8 cellular contexts compared by ENCODE assay signal in genomic region chr1:221740941-221741363, GRCh38. TPM values are rescaled to one million over a fixed set of nuclear protein-coding genes. Genes with fewer than 3 reads are reported as not detected.
DNase-seq lines count a peak whose midpoint lies in the region; ATAC-seq, FAIRE-seq and TF ChIP-seq lines count a peak whose summit lies in the region.

No MANE protein-coding gene starts in this region.

- CTCF ChIA-PET in CD4-positive, alpha-beta memory T cell (lab: Charles Lee; ENCODE audit: partially characterized antibody): interaction anchor here (0.7 to 2.9 kb wide), 21 partner anchors 8 to 714 kb away, joined by 3 to 18 read pairs (median 5); no protein-coding TSS in a partner anchor
- CTCF ChIA-PET in GM12878 (lab: Yijun Ruan, JAX): interaction anchor here (0.9 to 5.8 kb wide), 18 partner anchors 8 to 430 kb away, joined by 3 to 64 read pairs (median 6); no protein-coding TSS in a partner anchor

- no peak for TF ChIP-seq POLR2A in NB4 (IDR thresholded peaks at IDR 0.05; ENCODE audit: extremely low read depth, insufficient read length)
- no peak for TF ChIP-seq POLR2A in GM12878 (IDR thresholded peaks at IDR 0.05; ENCODE audit: low read depth, low read length)

- H3K27me3 Mint-ChIP-seq in CD4-positive, alpha-beta memory T cell: no peaks in the 10 kb centered on the region
- H3K27me3 Mint-ChIP-seq in T-helper 2 cell treated with Interferon-gamma antibody and Interleukin-4, amounts not matched to agents 5 μg/mL and 100 μg/mL, for 36 hours (ENCODE audit: low read depth): no peaks in the 10 kb centered on the region

- no peaks in the 10 kb centered on the region for H3K9me3 Mint-ChIP-seq in CD4-positive, alpha-beta memory T cell
- H3K9me3 Mint-ChIP-seq in T-helper 2 cell treated with Interferon-gamma antibody and Interleukin-4, amounts not matched to agents 5 μg/mL and 100 μg/mL, for 36 hours: no peaks in the 10 kb centered on the region

- no peak for FAIRE-seq in GM12878 (lab: Jason Lieb, UNC)

- no peak overlapping the region for H3K4me3 Mint-ChIP-seq in CD4-positive, alpha-beta memory T cell
- no peak overlapping the region for H3K4me3 Mint-ChIP-seq in T-helper 2 cell treated with Interferon-gamma antibody and Interleukin-4, amounts not matched to agents 5 μg/mL and 100 μg/mL, for 36 hours

- peaks cover 20 to 23% of the 10 kb centered on the region in 2 donors for H3K36me3 Mint-ChIP-seq in CD4-positive, alpha-beta memory T cell
- H3K36me3 Mint-ChIP-seq in T-helper 2 cell treated with Interferon-gamma antibody and Interleukin-4, amounts not matched to agents 5 μg/mL and 100 μg/mL, for 36 hours (ENCODE audit: low read depth): peaks cover 37% of the 10 kb centered on the region

- peak overlapping the region; percentile 75 for H3K27ac ChIP-seq in CD4-positive, alpha-beta memory T cell (ENCODE audit: low read depth, low read length)
- peak overlapping the region; percentile 80 for H3K27ac ChIP-seq in GM12878 (ENCODE audit: control insufficient read depth, insufficient read depth)

- no peak for ATAC-seq in GM12878

- DNase-seq in CD4-positive, alpha-beta memory T cell: peak; percentile 28 to 59 (median 38)
- DNase-seq in NB4 (ENCODE audit: low read depth): no peak
- no peak for DNase-seq in GM12878 (ENCODE audit: low read depth, low spot score)
- peak; percentile 43 for DNase-seq in medulla oblongata (ENCODE audit: extremely low spot score)
- no peak for DNase-seq in effector CD8-positive, alpha-beta T cell (lab: John Stamatoyannopoulos, UW)
- no peak for DNase-seq in SIG-M5 (lab: John Stamatoyannopoulos, UW)
- no peak for DNase-seq in GOT3 (lab: John Stamatoyannopoulos, UW)
- DNase-seq in T-helper 2 cell treated with Interferon-gamma antibody and Interleukin-4, amounts not matched to agents 5 μg/mL and 100 μg/mL, for 36 hours (ENCODE audit: low spot score): no peak

- H3K9ac ChIP-seq in GM12878 (ENCODE audit: control insufficient read depth, insufficient read depth, low read length): peak overlapping the region; percentile 81

- RAD21 ChIA-PET in GM12878 (lab: Charles Lee; ENCODE audit: unreplicated experiment): interaction anchor here (1.0 to 8.9 kb wide), 28 partner anchors 9 to 425 kb away, joined by 3 to 244 read pairs (median 6); no protein-coding TSS in a partner anchor

- no peaks in the 10 kb centered on the region for H4K20me1 ChIP-seq in GM12878 (ENCODE audit: control insufficient read depth, insufficient read depth)

- TF ChIP-seq CTCF in NB4 (IDR thresholded peaks at IDR 0.05; ENCODE audit: low read depth, low read length): no peak
- TF ChIP-seq CTCF in GM12878 (IDR thresholded peaks at IDR 0.05 in 2 of 3, conservative IDR thresholded peaks at IDR 0.05 in 1 of 3; ENCODE audit: control insufficient read depth in 2 of 3, extremely low read depth in 1 of 3, insufficient read depth in 1 of 3, low read depth in 3 of 3, low read length in 3 of 3): no peak

- no peak for TF ChIP-seq RAD21 in GM12878 (IDR thresholded peaks at IDR 0.05; ENCODE audit: insufficient read depth, low read depth, low read length)

- peak overlapping the region; percentile 95 to 96 for H3K4me3 ChIP-seq in CD4-positive, alpha-beta memory T cell (ENCODE audit: low read length in 2 of 2)
- H3K4me3 ChIP-seq in NB4 (ENCODE audit: low read depth, low read length): peak overlapping the region; percentile 90
- H3K4me3 ChIP-seq in GM12878: peak overlapping the region; percentile 90

- peaks cover 2 to 45% (median 20%) of the 10 kb centered on the region in 4 donors for H3K4me1 Mint-ChIP-seq in CD4-positive, alpha-beta memory T cell
- H3K4me1 Mint-ChIP-seq in T-helper 2 cell treated with Interferon-gamma antibody and Interleukin-4, amounts not matched to agents 5 μg/mL and 100 μg/mL, for 36 hours (ENCODE audit: low read depth): peaks cover 36% of the 10 kb centered on the region

- in situ Hi-C loops in GM12878 (cut with MboI): no loop called here

- no peak overlapping the region for H3K27ac Mint-ChIP-seq in CD4-positive, alpha-beta memory T cell
- H3K27ac Mint-ChIP-seq in T-helper 2 cell treated with Interferon-gamma antibody and Interleukin-4, amounts not matched to agents 5 μg/mL and 100 μg/mL, for 36 hours: no peak overlapping the region

- H2AFZ ChIP-seq in GM12878 (ENCODE audit: control insufficient read depth, low read depth, low read length): no peak overlapping the region

- H3K27me3 ChIP-seq in CD4-positive, alpha-beta memory T cell (ENCODE audit: insufficient read depth, low read length): no peaks in the 10 kb centered on the region
- H3K27me3 ChIP-seq in GM12878 (replicated peaks in 1 of 2; ENCODE audit: control insufficient read depth in 2 of 2, insufficient read depth in 2 of 2, low read length in 1 of 2): no peaks in the 10 kb centered on the region

- WGBS in GM12878 (ENCODE audit: insufficient coverage, insufficient replicate concordance, low lambda C conversion rate, missing lambda C conversion rate): 1% methylated on average over 27 of the region's 27 CpGs

- peaks cover 47% of the 10 kb centered on the region for H3K4me1 ChIP-seq in CD4-positive, alpha-beta memory T cell (ENCODE audit: insufficient read depth, low read length)
- peaks cover 15% of the 10 kb centered on the region for H3K4me1 ChIP-seq in GM12878 (ENCODE audit: control insufficient read depth, insufficient read depth, low read length)

- peak overlapping the region; percentile 88 for H3K4me2 ChIP-seq in GM12878 (ENCODE audit: control insufficient read depth, insufficient read depth)

- intact Hi-C loops in CD4-positive, alpha-beta memory T cell (cut with micrococcal nuclease): loop anchor here (5.0 to 10.0 kb wide), 6 partner anchors 86 to 901 kb away; partner anchors contain the start of gene MIA3
- intact Hi-C loops in GM12878 (cut with micrococcal nuclease; ENCODE audit: unreplicated experiment): loop anchor here (2.0 to 5.0 kb wide), 5 partner anchors 81 to 716 kb away; no protein-coding TSS in a partner anchor

- POLR2A ChIA-PET in CD4-positive, alpha-beta memory T cell (lab: Charles Lee; ENCODE audit: partially characterized antibody): interaction anchor here (1.1 to 6.1 kb wide), 27 partner anchors 8 to 972 kb away, joined by 3 to 192 read pairs (median 6); partner anchors contain the start of genes AIDA and BROX
- POLR2A ChIA-PET in GM12878 (lab: Charles Lee): interaction anchor here (0.6 to 7.9 kb wide), 19 partner anchors 10 to 244 kb away, joined by 3 to 99 read pairs (median 6); no protein-coding TSS in a partner anchor

- BruUV-seq in GM12878 (replicated peaks; lab: Mats Ljungman, UMichigan): no TSS peak

- no peak for TF ChIP-seq EP300 in GM12878 (IDR thresholded peaks at IDR 0.05; ENCODE audit: borderline replicate concordance in 1 of 2, control insufficient read depth in 1 of 2, low read depth in 2 of 2, low read length in 2 of 2)

- H3K79me2 ChIP-seq in GM12878 (ENCODE audit: control insufficient read depth, insufficient read depth, low read length): peaks cover 70% of the 10 kb centered on the region

- SMC1A ChIA-PET in GM12878 (lab: Charles Lee; ENCODE audit: uncharacterized antibody, unreplicated experiment): interaction anchor here (0.6 to 11.1 kb wide), 28 partner anchors 10 to 364 kb away, joined by 3 to 211 read pairs (median 5); no protein-coding TSS in a partner anchor

- H3K36me3 ChIP-seq in CD4-positive, alpha-beta memory T cell (ENCODE audit: insufficient read depth, low read length): no peaks in the 10 kb centered on the region
- H3K36me3 ChIP-seq in GM12878 (ENCODE audit: control insufficient read depth in 2 of 2, insufficient read depth in 2 of 2, low read length in 1 of 2): peaks cover 0 to 2% of the 10 kb centered on the region in 2 experiments

- H3K9me3 ChIP-seq in CD4-positive, alpha-beta memory T cell (ENCODE audit: control insufficient read depth in 1 of 2, low read length in 2 of 2): no peaks in the 10 kb centered on the region
- no peaks in the 10 kb centered on the region; the same call in 2 of the 3 replicates for H3K9me3 ChIP-seq in GM12878 (replicated peaks; ENCODE audit: control insufficient read depth, insufficient read depth, low read length)

TF ChIP-seq in GM12878, 131 proteins besides CTCF, POLR2A, EP300 and RAD21 (continues in another document):
- TF ChIP-seq CEBPB (IDR thresholded peaks at IDR 0.05; ENCODE audit: borderline replicate concordance in 1 of 2, low read depth in 2 of 2, low read length in 2 of 2) (no peak), SMAD5 (IDR thresholded peaks at IDR 0.05; ENCODE audit: low read depth) (0 out of 2 replicates have a peak, but pooled peaks have one; percentile 56), ZSCAN29 (IDR thresholded peaks at IDR 0.05) (peak; percentile 90), RELA (IDR thresholded peaks at IDR 0.05; ENCODE audit: borderline replicate concordance, partially characterized antibody) (no peak), RCOR1 (conservative IDR thresholded peaks at IDR 0.05; ENCODE audit: low read depth, low read length) (no peak), JUNB (IDR thresholded peaks at IDR 0.05) (no peak), RUNX3 (IDR thresholded peaks at IDR 0.05; ENCODE audit: low read length) (no peak)

RNA-seq across cellular contexts. Expression of gene DUSP10, which starts 0.9 kb away (rescaled TPM):
- 1 to 10 TPM; 3.8 to 4.1 TPM for total RNA-seq in CD4-positive, alpha-beta memory T cell
- 1 to 10 TPM; 4.5 to 9.9 TPM for polyA plus RNA-seq in CD4-positive, alpha-beta memory T cell
- total RNA-seq in GM12878 (2013; cell fraction: nucleolus; rRNA removed): 55.2 and 55.7 TPM in 2 replicates
- total RNA-seq in GM12878 (2014; rRNA removed) (37.7 and 38.4 TPM in 2 replicates), GM12878 (2014; rRNA removed; fragmentation: Illumina TruSeq; extraction: Trizol) (33.3 and 34.9 TPM in 2 replicates), GM12878 (2021) (27.6 and 27.7 TPM in 2 replicates)
- 12.1 TPM for polyA plus RNA-seq in GM12878 (2011; ENCODE audit: low read depth)
- polyA plus RNA-seq in GM12878 (2011; rRNA removed) (32.3 and 36.7 TPM in 2 replicates), GM12878 (2014; fragmentation: Illumina TruSeq; extraction: Trizol) (26.9 and 27.4 TPM in 2 replicates), GM12878 (2014; fragmentation: Nextera tagmentation; extraction: Ambion mirVana) (10 to 100 TPM; 20.3 to 32.1 TPM), GM12878 (2014; rRNA removed) (22.9 and 27.3 TPM in 2 replicates), GM12878 (2016; fragmentation: Nextera tagmentation; extraction: Ambion mirVana) (10 to 100 TPM; 27.7 to 28.0 TPM)
- polyA plus RNA-seq in GM12878 (2011; cell fraction: cytosol; rRNA removed): 54.2 and 57.2 TPM in 2 replicates
- 39.7 and 50.3 TPM in 2 replicates for polyA plus RNA-seq in GM12878 (2011; cell fraction: nucleus; rRNA removed)
- polyA plus RNA-seq in GM12878 (2012): 17.1 and 20.4 TPM in 2 replicates
- 84.4 and 93.6 TPM in 2 replicates for polyA minus RNA-seq in GM12878 (2011; rRNA and poly(A)+ RNA removed)
- polyA minus RNA-seq in GM12878 (2011; cell fraction: cytosol; rRNA and poly(A)+ RNA removed): 18.3 and 20.3 TPM in 2 replicates
- polyA minus RNA-seq in GM12878 (2011; cell fraction: nucleus; rRNA and poly(A)+ RNA removed): 60.7 and 101 TPM in 2 replicates

Comparison
In these comparisons a context has a peak if more than half of its experiments do, and no peak if none do; other contexts are left out.
1. DNase-seq: peak in CD4-positive, alpha-beta memory T cell (5 of 5) and medulla oblongata (single experiment); none in NB4 (single experiment), GM12878 (single experiment), effector CD8-positive, alpha-beta T cell (single experiment), SIG-M5 (single experiment), GOT3 (single experiment) and T-helper 2 cell treated with Interferon-gamma antibody and Interleukin-4, amounts not matched to agents 5 μg/mL and 100 μg/mL, for 36 hours (single experiment).
2. RNA of gene DUSP10, which starts 0.9 kb away (total RNA-seq): 27.6 to 55.7 TPM in GM12878; 3.8 to 4.1 TPM in CD4-positive, alpha-beta memory T cell; every median in the first group is over 4 times any median in the second.
3. Peak in every context shown above with its lines, with median percentiles within 50 percentile points of each other: H3K4me3 ChIP-seq.